Comparison of ENCODE assay signal across 1 cellular context in the genomic region with DNA sequence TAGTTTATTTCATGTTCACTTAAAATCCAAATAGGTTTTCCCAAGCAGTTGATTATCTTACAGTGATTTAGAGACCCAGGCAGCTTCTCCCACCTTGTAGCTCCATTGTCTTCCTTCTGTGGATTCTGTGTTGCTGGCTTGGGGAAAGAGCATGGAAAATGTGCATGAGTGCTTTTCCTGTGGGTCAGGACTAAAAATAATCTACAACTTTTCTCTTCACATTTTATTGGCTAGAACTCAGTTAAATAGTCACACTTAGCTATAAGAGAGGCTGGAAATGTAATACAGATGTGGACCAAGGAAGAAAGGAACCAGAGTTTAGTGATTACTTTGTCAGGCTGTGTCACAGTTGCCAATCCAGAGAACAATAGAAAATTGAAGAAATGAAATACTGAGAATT.
TF ChIP-seq lines count a peak whose summit lies in the region.

No MANE protein-coding gene starts in this region.

TF ChIP-seq in WTC11, 78 proteins besides CTCF, POLR2A, EP300 and RAD21 (continued from another document):
- TF ChIP-seq, protein P1, sequence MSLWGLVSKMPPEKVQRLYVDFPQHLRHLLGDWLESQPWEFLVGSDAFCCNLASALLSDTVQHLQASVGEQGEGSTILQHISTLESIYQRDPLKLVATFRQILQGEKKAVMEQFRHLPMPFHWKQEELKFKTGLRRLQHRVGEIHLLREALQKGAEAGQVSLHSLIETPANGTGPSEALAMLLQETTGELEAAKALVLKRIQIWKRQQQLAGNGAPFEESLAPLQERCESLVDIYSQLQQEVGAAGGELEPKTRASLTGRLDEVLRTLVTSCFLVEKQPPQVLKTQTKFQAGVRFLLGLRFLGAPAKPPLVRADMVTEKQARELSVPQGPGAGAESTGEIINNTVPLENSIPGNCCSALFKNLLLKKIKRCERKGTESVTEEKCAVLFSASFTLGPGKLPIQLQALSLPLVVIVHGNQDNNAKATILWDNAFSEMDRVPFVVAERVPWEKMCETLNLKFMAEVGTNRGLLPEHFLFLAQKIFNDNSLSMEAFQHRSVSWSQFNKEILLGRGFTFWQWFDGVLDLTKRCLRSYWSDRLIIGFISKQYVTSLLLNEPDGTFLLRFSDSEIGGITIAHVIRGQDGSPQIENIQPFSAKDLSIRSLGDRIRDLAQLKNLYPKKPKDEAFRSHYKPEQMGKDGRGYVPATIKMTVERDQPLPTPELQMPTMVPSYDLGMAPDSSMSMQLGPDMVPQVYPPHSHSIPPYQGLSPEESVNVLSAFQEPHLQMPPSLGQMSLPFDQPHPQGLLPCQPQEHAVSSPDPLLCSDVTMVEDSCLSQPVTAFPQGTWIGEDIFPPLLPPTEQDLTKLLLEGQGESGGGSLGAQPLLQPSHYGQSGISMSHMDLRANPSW (CRISPR knock-in tag; conservative IDR thresholded peaks at IDR 0.05; ENCODE audit: low read depth), result no peak
- TF ChIP-seq, protein P2, sequence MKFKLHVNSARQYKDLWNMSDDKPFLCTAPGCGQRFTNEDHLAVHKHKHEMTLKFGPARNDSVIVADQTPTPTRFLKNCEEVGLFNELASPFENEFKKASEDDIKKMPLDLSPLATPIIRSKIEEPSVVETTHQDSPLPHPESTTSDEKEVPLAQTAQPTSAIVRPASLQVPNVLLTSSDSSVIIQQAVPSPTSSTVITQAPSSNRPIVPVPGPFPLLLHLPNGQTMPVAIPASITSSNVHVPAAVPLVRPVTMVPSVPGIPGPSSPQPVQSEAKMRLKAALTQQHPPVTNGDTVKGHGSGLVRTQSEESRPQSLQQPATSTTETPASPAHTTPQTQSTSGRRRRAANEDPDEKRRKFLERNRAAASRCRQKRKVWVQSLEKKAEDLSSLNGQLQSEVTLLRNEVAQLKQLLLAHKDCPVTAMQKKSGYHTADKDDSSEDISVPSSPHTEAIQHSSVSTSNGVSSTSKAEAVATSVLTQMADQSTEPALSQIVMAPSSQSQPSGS (CRISPR knock-in tag; IDR thresholded peaks at IDR 0.05; ENCODE audit: borderline replicate concordance, low read depth), result no peak
- TF ChIP-seq NR3C1 (CRISPR knock-in tag; conservative IDR thresholded peaks at IDR 0.05; ENCODE audit: low read depth) (no peak), TP53 (CRISPR knock-in tag; IDR thresholded peaks at IDR 0.05) (no peak), NFYB (CRISPR knock-in tag; conservative IDR thresholded peaks at IDR 0.05; ENCODE audit: low read depth) (no peak), ZNF671 (CRISPR knock-in tag; IDR thresholded peaks at IDR 0.05) (no peak), ZNF232 (CRISPR knock-in tag; IDR thresholded peaks at IDR 0.05) (no peak)
- TF ChIP-seq, protein P3, sequence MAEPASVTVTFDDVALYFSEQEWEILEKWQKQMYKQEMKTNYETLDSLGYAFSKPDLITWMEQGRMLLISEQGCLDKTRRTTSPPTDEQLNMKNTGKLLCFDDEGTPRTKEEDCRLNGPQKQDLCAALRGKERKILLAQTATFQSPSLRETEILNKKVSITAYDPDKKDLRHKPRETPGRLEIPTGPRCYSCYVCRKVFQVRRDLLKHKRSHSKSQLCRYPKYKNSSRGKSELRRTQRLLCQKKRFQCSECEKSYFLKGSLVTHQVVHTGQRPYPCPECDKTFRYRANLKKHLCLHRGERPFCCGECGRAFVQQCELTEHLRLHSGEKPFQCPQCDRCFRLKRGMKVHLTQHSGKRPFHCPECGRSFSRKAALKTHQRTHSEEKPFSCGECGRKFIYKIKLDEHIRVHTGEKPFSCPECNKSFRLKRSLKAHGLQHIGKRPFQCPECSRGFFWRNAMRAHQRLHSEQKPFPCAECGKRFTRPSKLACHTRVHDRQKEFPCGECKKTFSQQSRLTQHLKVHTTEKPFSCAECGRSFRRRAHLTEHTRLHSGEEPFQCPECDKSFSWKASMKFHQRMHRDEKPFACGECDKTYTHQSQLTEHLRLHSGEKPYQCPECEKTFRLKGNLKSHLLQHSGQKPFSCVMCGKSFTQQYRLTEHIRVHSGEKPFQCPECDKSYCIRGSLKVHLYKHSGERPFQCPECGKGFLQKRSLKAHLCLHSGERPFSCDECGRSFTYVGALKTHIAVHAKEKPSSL (CRISPR knock-in tag; conservative IDR thresholded peaks at IDR 0.05), result no peak
